Comparison of ENCODE assay signal across 21 cellular contexts in genomic region chr1:241550318-241550717, GRCh38. TPM values are rescaled to one million over a fixed set of nuclear protein-coding genes. Genes with fewer than 3 reads are reported as not detected.
"Had no signal": no experiment of that assay in that cellular context is flagged by ENCODE, and none has a peak within 500 bp of the region (broad histone marks: within the 10 kb centered on the region; RNA-seq: fewer than 3 reads in every experiment).

No MANE protein-coding gene starts in this region.

- H3K4me3 ChIP-seq: coronary artery, esophagus squamous epithelium, left ventricle myocardium inferior, prostate gland had no signal

- H3K27me3 ChIP-seq: brain microvascular endothelial cell, esophagus squamous epithelium had no signal

- H3K27ac ChIP-seq: brain microvascular endothelial cell, coronary artery, esophagus squamous epithelium, left ventricle myocardium inferior, prostate gland, VCaP had no signal

- H3K4me3 Mint-ChIP-seq: activated CD4-positive, alpha-beta memory T cell treated with anti-CD3 and anti-CD28 coated beads for 36 hours; activated T-cell treated with anti-CD3 and anti-CD28 coated beads, Interleukin-2, amount 50 U/mL, for 4 hours; central memory CD8-positive, alpha-beta T cell; type B pancreatic cell had no signal

- H3K36me3 Mint-ChIP-seq: natural killer cell treated with Interleukin-12 subunit alpha and Interleukin-12 subunit beta and Interleukin-15 and Interleukin-18, amount 100 ng/mL, for 72 hours; type B pancreatic cell had no signal

- DNase-seq: activated CD4-positive, alpha-beta memory T cell treated with anti-CD3 and anti-CD28 coated beads for 36 hours; activated gamma-delta T cell; activated T-cell treated with anti-CD3 and anti-CD28 coated beads, Interleukin-2, amount 50 U/mL, for 4 hours; anterior cingulate cortex; brain microvascular endothelial cell; effector CD4-positive, alpha-beta T cell; esophagus squamous epithelium; left ventricle myocardium inferior; right cardiac atrium; small intestine; stimulated activated naive CD8-positive, alpha-beta T cell treated with anti-CD3 and anti-CD28 coated beads, Interleukin-15, amount 100 ng/mL, for 72 hours; T1000 had no signal

- H3K9me3 ChIP-seq: esophagus squamous epithelium, left ventricle myocardium inferior, prostate gland had no signal

- H3K27me3 Mint-ChIP-seq: type B pancreatic cell had no signal

- H3K4me1 ChIP-seq: esophagus squamous epithelium, left ventricle myocardium inferior, prostate gland had no signal

- H3K36me3 ChIP-seq: brain microvascular endothelial cell, esophagus squamous epithelium, left ventricle myocardium inferior, prostate gland had no signal

- H3K9me3 Mint-ChIP-seq: activated CD4-positive, alpha-beta memory T cell treated with anti-CD3 and anti-CD28 coated beads for 36 hours; activated T-cell treated with anti-CD3 and anti-CD28 coated beads, Interleukin-2, amount 50 U/mL, for 4 hours; central memory CD8-positive, alpha-beta T cell; natural killer cell treated with Interleukin-12 subunit alpha and Interleukin-12 subunit beta and Interleukin-15 and Interleukin-18, amount 100 ng/mL, for 72 hours; type B pancreatic cell had no signal

- H3K27ac Mint-ChIP-seq: stimulated activated naive CD8-positive, alpha-beta T cell treated with anti-CD3 and anti-CD28 coated beads, Interleukin-15, amount 100 ng/mL, for 72 hours; type B pancreatic cell had no signal

- FAIRE-seq: endothelial cell of umbilical vein, small intestine had no signal

- ATAC-seq: activated naive CD4-positive, alpha-beta T cell treated with anti-CD3 and anti-CD28 coated beads, Interleukin-2, amount 50 U/mL, for 72 hours; activated T-cell treated with anti-CD3 and anti-CD28 coated beads, Interleukin-2, amount 50 U/mL, for 4 hours; natural killer cell treated with Interleukin-12 subunit alpha and Interleukin-12 subunit beta and Interleukin-15 and Interleukin-18, amount 100 ng/mL, for 72 hours; right cardiac atrium; stimulated activated naive CD8-positive, alpha-beta T cell treated with anti-CD3 and anti-CD28 coated beads, Interleukin-15, amount 100 ng/mL, for 72 hours had no signal

RNA-seq across cellular contexts. Expression of gene KMO, which starts 18.1 kb away (rescaled TPM):
- total RNA-seq: activated naive CD4-positive, alpha-beta T cell treated with anti-CD3 and anti-CD28 coated beads, Interleukin-2, amount 50 U/mL, for 72 hours; endothelial cell of umbilical vein; fibroblast of villous mesenchyme; left ventricle myocardium inferior; natural killer cell treated with Interleukin-12 subunit alpha and Interleukin-12 subunit beta and Interleukin-15 and Interleukin-18, amount 100 ng/mL, for 72 hours had no signal
- polyA plus RNA-seq: endothelial cell of umbilical vein had no signal
